In genomic region chr3:59970796-59971195, GRCh38 we compare ENCODE assay signal across 17 cellular contexts.
DNase-seq lines count a peak whose midpoint lies in the region; ATAC-seq and TF ChIP-seq lines count a peak whose summit lies in the region.
"Had no signal": no experiment of that assay in that cellular context is flagged by ENCODE, and none has a peak within 500 bp of the region (broad histone marks: within the 10 kb centered on the region; RNA-seq: fewer than 3 reads in every experiment).

No MANE protein-coding gene starts in this region.

- DNase-seq in Right ventricle myocardium superior (no peak), cardiac septum (ENCODE audit: low spot score) (no peak), left ventricle myocardium superior (no peak), right cardiac atrium (no peak), nephron progenitor cell (no peak), amygdala (lab: John Stamatoyannopoulos, UW) (no peak)
- DNase-seq: 8988T; ACHN; BE2C; Caco-2; Calu3; CD4-positive, alpha-beta T cell; CD8-positive, alpha-beta T cell; DMS79 treated with DMSO at 0.1 percent for 48 hours; GF-D8 had no signal

- no peaks in the 10 kb centered on the region for H3K4me1 ChIP-seq in right cardiac atrium (ENCODE audit: control insufficient read depth, insufficient read depth, low read length)
- H3K4me1 ChIP-seq: BE2C, BLaER1, Caco-2 had no signal

- H3K4me3 Mint-ChIP-seq in nephron progenitor cell: no peak overlapping the region
- H3K4me3 Mint-ChIP-seq: CD4-positive, alpha-beta T cell; CD8-positive, alpha-beta T cell had no signal

- intact Hi-C loops in Right ventricle myocardium superior (cut with DNase I) (no loop called here), cardiac septum (cut with DNase I) (no loop called here), left ventricle myocardium superior (cut with micrococcal nuclease) (no loop called here), right cardiac atrium (cut with DNase I) (no loop called here)

- peaks cover 28% of the 10 kb centered on the region for H3K4me1 Mint-ChIP-seq in nephron progenitor cell

- H3K9me3 ChIP-seq in right cardiac atrium (ENCODE audit: control insufficient read depth, low read length): no peaks in the 10 kb centered on the region
- H3K9me3 ChIP-seq: BE2C, BLaER1, Caco-2 had no signal

- ATAC-seq in Right ventricle myocardium superior (ENCODE audit: poor library complexity): peak; percentile 60
- peak; percentile 74 for ATAC-seq in left ventricle myocardium superior
- ATAC-seq in right cardiac atrium: no peak
- ATAC-seq: CD8-positive, alpha-beta T cell had no signal

- H3K4me3 ChIP-seq in right cardiac atrium (ENCODE audit: low read length): no peak overlapping the region
- H3K4me3 ChIP-seq: BLaER1 had no signal

- no peak for TF ChIP-seq CTCF in nephron progenitor cell (IDR thresholded peaks at IDR 0.05)

- H3K9me3 Mint-ChIP-seq in nephron progenitor cell: peaks cover 3% of the 10 kb centered on the region

- WGBS in right cardiac atrium: 66% methylated on average over 4 of the region's 4 CpGs

- H3K27ac Mint-ChIP-seq in nephron progenitor cell: peak overlapping the region; percentile 82
- H3K27ac Mint-ChIP-seq: CD4-positive, alpha-beta T cell; CD8-positive, alpha-beta T cell had no signal

- peaks cover 5% of the 10 kb centered on the region for H3K27me3 Mint-ChIP-seq in nephron progenitor cell (ENCODE audit: low read depth, poor library complexity)
- H3K27me3 Mint-ChIP-seq: CD4-positive, alpha-beta T cell had no signal

- H3K27me3 ChIP-seq in right cardiac atrium (ENCODE audit: control insufficient read depth, insufficient read depth): no peaks in the 10 kb centered on the region
- H3K27me3 ChIP-seq: BE2C, BLaER1 had no signal

- peaks cover 7% of the 10 kb centered on the region for H3K36me3 Mint-ChIP-seq in nephron progenitor cell (ENCODE audit: low read depth)
- H3K36me3 Mint-ChIP-seq: CD8-positive, alpha-beta T cell had no signal

- H3K27ac ChIP-seq in right cardiac atrium (ENCODE audit: low read length): no peak overlapping the region
- H3K27ac ChIP-seq: BLaER1, C4-2B had no signal

Comparison
In these comparisons a context has a peak if more than half of its experiments do, and no peak if none do; other contexts are left out.
1. ATAC-seq: peak in Right ventricle myocardium superior (single experiment) and left ventricle myocardium superior (single experiment); none in right cardiac atrium (0 of 2).